In genomic region chr10:55263327-55263726, GRCh38 we compare ENCODE assay signal across 1 cellular context.
TF ChIP-seq lines count a peak whose summit lies in the region.

No MANE protein-coding gene starts in this region.

TF ChIP-seq in GM12878, 131 proteins besides CTCF, POLR2A, EP300 and RAD21:
- TF ChIP-seq BHLHE40 (IDR thresholded peaks at IDR 0.05; ENCODE audit: borderline replicate concordance in 1 of 2, low read depth in 2 of 2, low read length in 1 of 2): no peak
- no peak for TF ChIP-seq RFX5 (IDR thresholded peaks at IDR 0.05; ENCODE audit: low read depth, low read length)
- no peak for TF ChIP-seq SREBF2 (IDR thresholded peaks at IDR 0.05; ENCODE audit: low read length)
- no peak for TF ChIP-seq SIX5 (IDR thresholded peaks at IDR 0.05; ENCODE audit: low read depth, low read length, severe bottlenecking)
- no peak for TF ChIP-seq PAX5 (IDR thresholded peaks at IDR 0.05; ENCODE audit: borderline replicate concordance, low read depth, low read length)
- TF ChIP-seq SMAD1 (IDR thresholded peaks at IDR 0.05; ENCODE audit: low read depth, partially characterized antibody): no peak
- no peak for TF ChIP-seq RELB (IDR thresholded peaks at IDR 0.05; ENCODE audit: low read depth)
- no peak for TF ChIP-seq MYB (IDR thresholded peaks at IDR 0.05; ENCODE audit: borderline replicate concordance, low read depth, low read length)
- no peak for TF ChIP-seq KAT2A (conservative IDR thresholded peaks at IDR 0.05; ENCODE audit: control insufficient read depth, low read depth, low read length)
- no peak for TF ChIP-seq FOXM1 (IDR thresholded peaks at IDR 0.05; ENCODE audit: low read depth, low read length)
- no peak for TF ChIP-seq YBX1 (IDR thresholded peaks at IDR 0.05)
- no peak for TF ChIP-seq ZBED1 (IDR thresholded peaks at IDR 0.05; ENCODE audit: borderline replicate concordance)
- no peak for TF ChIP-seq POLR2AphosphoS2 (IDR thresholded peaks at IDR 0.05; ENCODE audit: low read depth, low read length)
- TF ChIP-seq PKNOX1 (IDR thresholded peaks at IDR 0.05): no peak
- TF ChIP-seq NBN (IDR thresholded peaks at IDR 0.05): no peak
- TF ChIP-seq E2F4 (IDR thresholded peaks at IDR 0.05; ENCODE audit: low read depth, low read length): no peak
